27 cellular contexts compared by ENCODE assay signal in the genomic region with DNA sequence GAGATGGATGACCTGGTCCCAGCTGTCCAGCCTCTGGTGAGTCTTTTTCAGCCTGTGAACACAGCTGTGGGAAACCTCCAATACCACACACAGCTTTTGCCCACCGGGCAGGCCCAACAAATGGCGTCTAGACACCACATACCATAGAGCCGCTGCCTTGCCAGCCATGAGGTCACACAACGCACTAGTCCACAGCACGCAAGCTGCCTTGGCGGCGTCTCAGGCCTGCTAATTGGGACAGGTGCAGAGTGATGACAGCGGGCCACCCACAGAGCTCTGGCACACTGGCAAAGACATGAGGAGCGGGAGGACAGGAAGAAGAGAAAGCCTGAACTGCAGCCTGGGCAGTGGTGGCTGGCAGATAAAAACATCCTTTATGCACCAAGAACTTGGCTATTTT.
DNase-seq lines count a peak whose midpoint lies in the region; ATAC-seq and TF ChIP-seq lines count a peak whose summit lies in the region.
"Had no signal": no experiment of that assay in that cellular context is flagged by ENCODE, and none has a peak within 500 bp of the region (broad histone marks: within the 10 kb centered on the region; RNA-seq: fewer than 3 reads in every experiment).

No MANE protein-coding gene starts in this region.

- peaks cover 7% of the 10 kb centered on the region for H3K27me3 Mint-ChIP-seq in activated naive CD8-positive, alpha-beta T cell treated with anti-CD3 and anti-CD28 coated beads, Interleukin-2, amount 50 U/mL, for 24 hours
- H3K27me3 Mint-ChIP-seq: activated CD4-positive, alpha-beta memory T cell treated with anti-CD3 and anti-CD28 coated beads, Interleukin-2, amount 10 ng/mL, durations not matched to agents 7 days and 5 days had no signal

- intact Hi-C loops in heart right ventricle (cut with DNase I), result loop anchor here in 8 of 10 donors (5.0 to 10.0 kb wide), 5 partner anchors 545 to 925 kb away; partner anchors contain the start of gene APP (in 3 of the 8)

- no peaks in the 10 kb centered on the region for H3K4me1 Mint-ChIP-seq in activated naive CD8-positive, alpha-beta T cell treated with anti-CD3 and anti-CD28 coated beads, Interleukin-2, amount 50 U/mL, for 24 hours
- H3K4me1 Mint-ChIP-seq: activated CD4-positive, alpha-beta memory T cell treated with anti-CD3 and anti-CD28 coated beads, Interleukin-2, amount 10 ng/mL, durations not matched to agents 7 days and 5 days; naive thymus-derived CD4-positive, alpha-beta T cell; stimulated activated naive B cell treated with anti-CD40 and anti-IgM and Interleukin-4, amounts not matched to agents 10 μg/mL and 1 μg/mL and 100 μg/mL, for 72 hours had no signal

- peaks cover 0 to 5% (median 0%) of the 10 kb centered on the region in 7 donors for H3K27me3 ChIP-seq in heart right ventricle
- H3K27me3 ChIP-seq: BLaER1 treated with 17β-estradiol and CSF1 and Interleukin-3, amounts not matched to agents 10 nM and 100 nM; brain microvascular endothelial cell; MG63; pancreas; uterus had no signal

- peaks cover 0 to 6% (median 0%) of the 10 kb centered on the region in 9 donors for H3K4me1 ChIP-seq in heart right ventricle
- H3K4me1 ChIP-seq: pancreas had no signal

- ATAC-seq in heart right ventricle, result peak in 7 of 8 donors; percentile 31 to 97 (median 77)
- ATAC-seq in omental fat pad (ENCODE audit: low FRiP score), result no peak
- ATAC-seq in activated naive CD8-positive, alpha-beta T cell treated with anti-CD3 and anti-CD28 coated beads, Interleukin-2, amount 50 U/mL, for 24 hours, result no peak
- ATAC-seq: naive thymus-derived CD4-positive, alpha-beta T cell; pancreas; stimulated activated naive B cell treated with anti-CD40 and anti-IgM and Interleukin-4, amounts not matched to agents 10 μg/mL and 1 μg/mL and 100 μg/mL, for 72 hours had no signal

- H3K9me3 ChIP-seq in heart right ventricle, result peaks cover 0 to 12% (median 0%) of the 10 kb centered on the region in 11 donors
- H3K9me3 ChIP-seq: MG63, pancreas, SK-N-SH, uterus had no signal

- 47 to 58% methylated on average over 9 of the region's 9 CpGs for WGBS in heart right ventricle, 2 donors

- no peak for TF ChIP-seq CTCF in heart right ventricle (IDR thresholded peaks at IDR 0.05)
- no peak for TF ChIP-seq CTCF in omental fat pad (IDR thresholded peaks at IDR 0.05)

- no peaks in the 10 kb centered on the region for H3K36me3 ChIP-seq in heart right ventricle
- H3K36me3 ChIP-seq: BLaER1 treated with 17β-estradiol and CSF1 and Interleukin-3, amounts not matched to agents 10 nM and 100 nM; brain microvascular endothelial cell; MG63; pancreas; uterus had no signal

- in situ Hi-C loops in KBM-7 (cut with MboI; ENCODE audit: low pct_unique_long_range_greater_than_20kb, low sequenced_read_pairs), result no loop called here

- no peak overlapping the region for H3K27ac Mint-ChIP-seq in activated naive CD8-positive, alpha-beta T cell treated with anti-CD3 and anti-CD28 coated beads, Interleukin-2, amount 50 U/mL, for 24 hours
- H3K27ac Mint-ChIP-seq: activated CD4-positive, alpha-beta memory T cell treated with anti-CD3 and anti-CD28 coated beads, Interleukin-2, amount 10 ng/mL, durations not matched to agents 7 days and 5 days; endodermal cell; H9; naive thymus-derived CD4-positive, alpha-beta T cell; stimulated activated naive B cell treated with anti-CD40 and anti-IgM and Interleukin-4, amounts not matched to agents 10 μg/mL and 1 μg/mL and 100 μg/mL, for 72 hours had no signal

- DNase-seq in NCI-H748 (lab: John Stamatoyannopoulos, UW; ENCODE audit: unreplicated experiment), result peak; percentile 69
- DNase-seq in NCI-H748 treated with DMSO at 0.1 percent for 48 hours (lab: John Stamatoyannopoulos, UW), result no peak
- DNase-seq in RPMI7951 (ENCODE audit: low read depth), result peak; percentile 30
- peak; percentile 18 to 46 for DNase-seq in heart right ventricle
- DNase-seq in skeletal muscle cell (ENCODE audit: low read depth), result peak; percentile 81
- no peak for DNase-seq in KBM-7
- DNase-seq in omental fat pad (ENCODE audit: low spot score), result no peak
- DNase-seq in activated naive CD8-positive, alpha-beta T cell treated with anti-CD3 and anti-CD28 coated beads, Interleukin-2, amount 50 U/mL, for 24 hours, result no peak
- DNase-seq: ACHN; activated CD4-positive, alpha-beta memory T cell treated with anti-CD3 and anti-CD28 coated beads, Interleukin-2, amount 10 ng/mL, durations not matched to agents 7 days and 5 days; activated effector memory CD4-positive, alpha-beta T cell treated with anti-CD3 and anti-CD28 coated beads, Interleukin-2, amount 50 U/mL, for 16 hours; brain microvascular endothelial cell; Calu3; endodermal cell; H9; mesendoderm; MG63; naive thymus-derived CD4-positive, alpha-beta T cell; NCI-H146; NCI-H2227 treated with DMSO at 0.1 percent for 48 hours; pancreas; PC-9; SK-N-SH; stimulated activated naive B cell treated with anti-CD40 and anti-IgM and Interleukin-4, amounts not matched to agents 10 μg/mL and 1 μg/mL and 100 μg/mL, for 72 hours; uterus had no signal

- H3K9me3 Mint-ChIP-seq in activated naive CD8-positive, alpha-beta T cell treated with anti-CD3 and anti-CD28 coated beads, Interleukin-2, amount 50 U/mL, for 24 hours, result no peaks in the 10 kb centered on the region
- H3K9me3 Mint-ChIP-seq: activated CD4-positive, alpha-beta memory T cell treated with anti-CD3 and anti-CD28 coated beads, Interleukin-2, amount 10 ng/mL, durations not matched to agents 7 days and 5 days; stimulated activated naive B cell treated with anti-CD40 and anti-IgM and Interleukin-4, amounts not matched to agents 10 μg/mL and 1 μg/mL and 100 μg/mL, for 72 hours had no signal

- H3K36me3 Mint-ChIP-seq in activated naive CD8-positive, alpha-beta T cell treated with anti-CD3 and anti-CD28 coated beads, Interleukin-2, amount 50 U/mL, for 24 hours (ENCODE audit: low read depth), result no peaks in the 10 kb centered on the region
- H3K36me3 Mint-ChIP-seq: naive thymus-derived CD4-positive, alpha-beta T cell; stimulated activated naive B cell treated with anti-CD40 and anti-IgM and Interleukin-4, amounts not matched to agents 10 μg/mL and 1 μg/mL and 100 μg/mL, for 72 hours had no signal

- no peak overlapping the region for H3K4me3 Mint-ChIP-seq in activated naive CD8-positive, alpha-beta T cell treated with anti-CD3 and anti-CD28 coated beads, Interleukin-2, amount 50 U/mL, for 24 hours
- H3K4me3 Mint-ChIP-seq: activated CD4-positive, alpha-beta memory T cell treated with anti-CD3 and anti-CD28 coated beads, Interleukin-2, amount 10 ng/mL, durations not matched to agents 7 days and 5 days; endodermal cell; H9; naive thymus-derived CD4-positive, alpha-beta T cell; stimulated activated naive B cell treated with anti-CD40 and anti-IgM and Interleukin-4, amounts not matched to agents 10 μg/mL and 1 μg/mL and 100 μg/mL, for 72 hours had no signal

- H3K4me3 ChIP-seq in heart right ventricle, result no peak overlapping the region
- no peak overlapping the region for H3K4me3 ChIP-seq in skeletal muscle cell (ENCODE audit: low read depth, low read length)
- H3K4me3 ChIP-seq: BLaER1 treated with 17β-estradiol and CSF1 and Interleukin-3, amounts not matched to agents 10 nM and 100 nM; coronary artery; MG63; pancreas; PC-9; uterus had no signal

- no peak overlapping the region for H3K27ac ChIP-seq in heart right ventricle
- H3K27ac ChIP-seq: BLaER1 treated with 17β-estradiol and CSF1 and Interleukin-3, amounts not matched to agents 10 nM and 100 nM; brain microvascular endothelial cell; coronary artery; pancreas; PC-9; uterus had no signal

Comparison
In these comparisons a context has a peak if more than half of its experiments do, and no peak if none do; other contexts are left out.
1. DNase-seq: peak in NCI-H748 (single experiment), RPMI7951 (single experiment), heart right ventricle (2 of 2) and skeletal muscle cell (single experiment); none in NCI-H748 treated with DMSO at 0.1 percent for 48 hours (single experiment), KBM-7 (single experiment), omental fat pad (single experiment) and activated naive CD8-positive, alpha-beta T cell treated with anti-CD3 and anti-CD28 coated beads, Interleukin-2, amount 50 U/mL, for 24 hours (single experiment).
2. ATAC-seq: peak in heart right ventricle (7 of 8); none in omental fat pad (single experiment) and activated naive CD8-positive, alpha-beta T cell treated with anti-CD3 and anti-CD28 coated beads, Interleukin-2, amount 50 U/mL, for 24 hours (single experiment).